Comparison of ENCODE assay signal across 8 cellular contexts in the genomic region with DNA sequence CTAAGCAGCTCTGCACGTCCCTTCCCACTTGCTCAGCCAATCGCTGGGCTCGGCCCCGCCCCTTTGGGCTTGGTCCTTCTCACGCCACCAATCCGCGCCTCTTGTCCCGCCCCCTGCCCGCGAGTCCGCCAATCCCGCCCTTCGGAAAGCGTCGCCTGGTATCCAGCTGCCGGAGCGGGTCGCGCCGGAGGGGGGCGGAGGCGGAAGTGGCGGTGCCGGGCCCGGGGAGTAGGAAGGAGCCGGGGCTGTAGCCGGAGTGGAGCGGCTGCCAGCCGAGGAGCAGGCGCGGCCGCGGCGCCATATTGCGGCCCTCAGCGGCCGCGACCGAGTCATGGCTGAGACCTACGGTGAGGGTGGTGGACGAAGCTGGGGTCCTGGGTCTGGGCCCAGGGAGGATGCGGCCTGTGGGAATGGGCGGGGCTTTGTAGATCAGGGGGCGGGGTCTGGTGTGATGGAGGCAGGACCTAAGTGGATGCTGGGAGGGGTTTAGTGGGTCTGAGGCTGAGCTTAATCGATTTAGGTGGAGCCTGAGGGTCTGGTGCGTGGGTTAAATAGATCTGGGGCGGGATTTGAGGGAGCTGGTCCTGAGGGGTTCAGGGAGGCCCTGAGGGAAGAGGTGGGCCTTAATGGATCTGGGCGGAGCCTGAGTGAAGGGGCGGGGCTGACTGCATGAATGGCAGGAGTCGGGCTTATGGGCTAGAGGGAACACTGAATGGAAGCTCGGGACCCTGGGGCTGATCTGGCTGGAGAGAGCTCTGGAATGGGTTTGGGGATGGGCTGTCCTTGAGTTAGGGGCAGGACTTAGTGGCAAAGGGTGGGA. TPM values are rescaled to one million over a fixed set of nuclear protein-coding genes. Genes with fewer than 3 reads are reported as not detected.
DNase-seq lines count a peak whose midpoint lies in the region; ATAC-seq and TF ChIP-seq lines count a peak whose summit lies in the region.

A gene with protein sequence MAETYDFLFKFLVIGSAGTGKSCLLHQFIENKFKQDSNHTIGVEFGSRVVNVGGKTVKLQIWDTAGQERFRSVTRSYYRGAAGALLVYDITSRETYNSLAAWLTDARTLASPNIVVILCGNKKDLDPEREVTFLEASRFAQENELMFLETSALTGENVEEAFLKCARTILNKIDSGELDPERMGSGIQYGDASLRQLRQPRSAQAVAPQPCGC (plus strand): TSS at position 203 of the 820 bp plus-strand sequence. CDS start 129 bp downstream, at position 332.

- TF ChIP-seq CTCF in left lung (IDR thresholded peaks at IDR 0.05) = no peak

- H3K36me3 ChIP-seq in left lung = peaks cover 0 to 9% of the 10 kb centered on the region in 2 donors

- no peaks in the 10 kb centered on the region for H3K27me3 ChIP-seq in left lung

- H3K4me1 Mint-ChIP-seq in dendritic cell treated with granulocyte-macrophage colony-stimulating factor and Interleukin-4, amounts not matched to agents 40 ng/mL and 50 ng/mL, for 4 days (ENCODE audit: low read depth) = peaks cover 68% of the 10 kb centered on the region

- peak within 1 kb of the TSS; percentile 59 to 74 for H3K4me3 ChIP-seq in left lung

- peaks cover 7 to 22% of the 10 kb centered on the region in 2 donors for H3K4me1 ChIP-seq in left lung

- H3K36me3 Mint-ChIP-seq in dendritic cell treated with granulocyte-macrophage colony-stimulating factor and Interleukin-4, amounts not matched to agents 40 ng/mL and 50 ng/mL, for 4 days (ENCODE audit: low read depth) = peaks cover 54% of the 10 kb centered on the region

- H3K27me3 Mint-ChIP-seq in dendritic cell treated with granulocyte-macrophage colony-stimulating factor and Interleukin-4, amounts not matched to agents 40 ng/mL and 50 ng/mL, for 4 days = no peaks in the 10 kb centered on the region

- ATAC-seq in GM19372 (IDR thresholded peaks at IDR 0.05; ENCODE audit: low read depth, unreplicated experiment) (peak; percentile 59), HG03558 (IDR thresholded peaks at IDR 0.05; ENCODE audit: extremely low read depth, unreplicated experiment) (peak; percentile 28), left lung (peak; percentile 93)

- peak within 1 kb of the TSS; percentile 99 for H3K27ac Mint-ChIP-seq in dendritic cell treated with granulocyte-macrophage colony-stimulating factor and Interleukin-4, amounts not matched to agents 40 ng/mL and 50 ng/mL, for 4 days

- H3K27ac ChIP-seq in left lung = peak within 1 kb of the TSS; percentile 96 to 98

- intact Hi-C loops in dendritic cell treated with granulocyte-macrophage colony-stimulating factor and Interleukin-4, amounts not matched to agents 40 ng/mL and 50 ng/mL, for 4 days (cut with micrococcal nuclease) = loop anchor here (5.0 to 10.0 kb wide), 2 partner anchors 63 to 484 kb away; a partner anchor contains a TSS
- intact Hi-C loops in left lung (cut with DNase I) = no loop called here

- peak within 1 kb of the TSS; percentile 90 for H3K4me3 Mint-ChIP-seq in dendritic cell treated with granulocyte-macrophage colony-stimulating factor and Interleukin-4, amounts not matched to agents 40 ng/mL and 50 ng/mL, for 4 days

- no peaks in the 10 kb centered on the region for H3K9me3 ChIP-seq in left lung

- DNase-seq in C1 segment of cervical spinal cord (lab: John Stamatoyannopoulos, UW) (peak; percentile 98 to 100 (median 99)), NCI-H748 treated with DMSO at 0.1 percent for 48 hours (lab: John Stamatoyannopoulos, UW) (peak; percentile 99), left lung (peak; percentile 99 to 100)
- DNase-seq in activated CD4-positive, alpha-beta T cell treated with anti-CD3 and anti-CD28 coated beads, Interleukin-2, amount 50 U/mL, for 24 hours (ENCODE audit: low read depth in 1 of 2, low spot score in 1 of 2) = peak; percentile 98 to 100
- peak; percentile 99 to 100 for DNase-seq in stimulated activated CD4-positive, alpha-beta T cell treated with anti-CD3 and anti-CD28 coated beads, Interleukin-2, amount 100 ng/mL, for 48 hours

- no peaks in the 10 kb centered on the region for H3K9me3 Mint-ChIP-seq in dendritic cell treated with granulocyte-macrophage colony-stimulating factor and Interleukin-4, amounts not matched to agents 40 ng/mL and 50 ng/mL, for 4 days

RNA-seq across cellular contexts. Expression of the gene that starts here (rescaled TPM):
- total RNA-seq in left lung = 10 to 100 TPM; 42.6 to 50.4 TPM

Comparison
In these comparisons a context has a peak if more than half of its experiments do, and no peak if none do; other contexts are left out.
1. Peak in every context shown above with its lines: DNase-seq, ATAC-seq, H3K4me3 ChIP-seq and H3K27ac ChIP-seq.
2. ATAC-seq: peak in every context shown above with its lines; median percentile 93 in left lung; 59 in GM19372; 28 in HG03558.